31 cellular contexts compared by ENCODE assay signal in genomic region chr13:109872864-109873263, GRCh38.
"Had no signal": no experiment of that assay in that cellular context is flagged by ENCODE, and none has a peak within 500 bp of the region (broad histone marks: within the 10 kb centered on the region; RNA-seq: fewer than 3 reads in every experiment).

No MANE protein-coding gene starts in this region.

- H3K27ac Mint-ChIP-seq: immature natural killer cell; nephron; stimulated activated naive B cell treated with anti-CD40 and anti-IgM and Interleukin-4, amounts not matched to agents 10 μg/mL and 1 μg/mL and 100 μg/mL, for 72 hours; type B pancreatic cell had no signal

- H3K27me3 Mint-ChIP-seq: type B pancreatic cell had no signal

- H3K9me3 ChIP-seq: left ventricle myocardium inferior, mucosa of descending colon, pancreas, prostate gland, stomach, suprapubic skin, thoracic aorta, tibial nerve, vagina had no signal

- H3K9me3 Mint-ChIP-seq: immature natural killer cell; naive thymus-derived CD8-positive, alpha-beta T cell; neural crest cell; stimulated activated naive B cell treated with anti-CD40 and anti-IgM and Interleukin-4, amounts not matched to agents 10 μg/mL and 1 μg/mL and 100 μg/mL, for 72 hours; type B pancreatic cell had no signal

- H3K4me3 ChIP-seq: left ventricle myocardium inferior, lung, mucosa of descending colon, pancreas, prostate gland, skin epidermis, stomach, suprapubic skin, thoracic aorta, tibial nerve, vagina had no signal

- H3K36me3 Mint-ChIP-seq: immature natural killer cell; naive thymus-derived CD8-positive, alpha-beta T cell; stimulated activated naive B cell treated with anti-CD40 and anti-IgM and Interleukin-4, amounts not matched to agents 10 μg/mL and 1 μg/mL and 100 μg/mL, for 72 hours; type B pancreatic cell had no signal

- DNase-seq: hypothalamus; immature natural killer cell; islet precursor cell; left ventricle myocardium inferior; mesendoderm; midbrain; mucosa of descending colon; naive thymus-derived CD8-positive, alpha-beta T cell; nucleus accumbens; pancreas; posterior cingulate gyrus; retina; right cardiac atrium; stimulated activated CD4-positive, alpha-beta T cell treated with anti-CD3 and anti-CD28 coated beads, Interleukin-12 subunit alpha, Interleukin-12 subunit beta, amount 100 ng/mL, for 4 hours; stimulated activated CD4-positive, alpha-beta T cell treated with anti-CD3 and anti-CD28 coated beads, Interleukin-15, amount 100 ng/mL, for 24 hours; stimulated activated CD4-positive, alpha-beta T cell treated with anti-CD3 and anti-CD28 coated beads, Interleukin-2, amount 100 ng/mL, for 24 hours; stimulated activated CD4-positive, alpha-beta T cell treated with anti-CD3 and anti-CD28 coated beads, Interleukin-4, amount 100 ng/mL, for 1 hour; stimulated activated naive B cell treated with anti-CD40 and anti-IgM and Interleukin-4, amounts not matched to agents 10 μg/mL and 1 μg/mL and 100 μg/mL, for 72 hours; stimulated activated naive CD8-positive, alpha-beta T cell treated with anti-CD3 and anti-CD28 coated beads, Interleukin-15, Interleukin-2, amounts not matched to agents 100 U/mL and 50 U/mL, for 24 hours; stomach had no signal

- H3K4me3 Mint-ChIP-seq: immature natural killer cell; naive thymus-derived CD8-positive, alpha-beta T cell; nephron; neural crest cell; stimulated activated naive B cell treated with anti-CD40 and anti-IgM and Interleukin-4, amounts not matched to agents 10 μg/mL and 1 μg/mL and 100 μg/mL, for 72 hours; type B pancreatic cell had no signal

- H3K4me1 ChIP-seq: prostate gland, suprapubic skin had no signal

- ATAC-seq: mucosa of descending colon; naive thymus-derived CD8-positive, alpha-beta T cell; pancreas; right cardiac atrium; sciatic nerve; stimulated activated naive B cell treated with anti-CD40 and anti-IgM and Interleukin-4, amounts not matched to agents 10 μg/mL and 1 μg/mL and 100 μg/mL, for 72 hours; stimulated activated naive CD8-positive, alpha-beta T cell treated with anti-CD3 and anti-CD28 coated beads, Interleukin-15, Interleukin-2, amounts not matched to agents 100 U/mL and 50 U/mL, for 24 hours had no signal

- H3K27me3 ChIP-seq: pancreas, tibial nerve, vagina had no signal

- H3K4me1 Mint-ChIP-seq: nephron; neural crest cell; stimulated activated naive B cell treated with anti-CD40 and anti-IgM and Interleukin-4, amounts not matched to agents 10 μg/mL and 1 μg/mL and 100 μg/mL, for 72 hours had no signal

- H3K27ac ChIP-seq: pancreas, prostate gland, skin epidermis, stomach, suprapubic skin, tibial nerve, vagina had no signal

- H3K36me3 ChIP-seq: left ventricle myocardium inferior, pancreas, prostate gland, stomach, suprapubic skin, thoracic aorta, tibial nerve, vagina had no signal
